ENCODE assay signal across 1 cellular context in the genomic region with DNA sequence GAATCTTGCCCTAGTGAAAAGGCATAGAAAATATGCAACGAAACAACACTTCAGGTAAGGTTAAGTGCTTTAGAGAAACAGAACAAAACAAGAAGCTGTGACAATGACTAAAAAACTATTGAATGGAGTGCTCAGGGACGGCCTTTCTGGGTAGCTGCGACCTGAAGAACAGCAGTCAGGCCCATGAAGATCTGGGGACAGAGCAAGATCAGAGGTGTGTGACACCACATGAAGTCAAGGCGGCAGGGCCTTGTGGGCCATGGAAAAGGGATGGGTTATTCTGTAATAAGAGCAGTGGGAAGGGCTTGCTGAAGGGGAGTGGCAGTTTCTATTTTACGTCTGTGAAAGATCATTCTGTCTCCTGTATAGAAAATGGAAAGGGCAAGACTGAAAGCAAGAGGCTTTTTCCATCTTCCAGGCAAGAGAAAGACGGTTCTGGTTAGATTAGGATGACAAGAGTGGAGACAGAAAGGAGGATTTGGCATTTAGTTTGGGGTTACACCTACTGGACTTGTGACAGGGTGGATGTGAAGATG.
TF ChIP-seq lines count a peak whose summit lies in the region.

No MANE protein-coding gene starts in this region.

TF ChIP-seq in endothelial cell of umbilical vein, 7 proteins besides CTCF, POLR2A, EP300 and RAD21 (continued from another document):
- no peak for TF ChIP-seq POLR2AphosphoS5 (IDR thresholded peaks at IDR 0.05; ENCODE audit: insufficient read depth, low read depth, low read length)
TF ChIP-seq in endothelial cell of umbilical vein: peak in this region for 0.
